ENCODE assay signal across 7 cellular contexts in genomic region chr7:156802214-156802613, GRCh38.
"Had no signal": no experiment of that assay in that cellular context is flagged by ENCODE, and none has a peak within 500 bp of the region (broad histone marks: within the 10 kb centered on the region; RNA-seq: fewer than 3 reads in every experiment).

No MANE protein-coding gene starts in this region.

- ATAC-seq: GM23338 had no signal

- H3K9me3 Mint-ChIP-seq: GM23338, H9 had no signal

- DNase-seq: H9, HCEC 1CT, KBM-7 had no signal

- FAIRE-seq: H1, H54, HTR-8/SVneo had no signal

- H3K4me2 ChIP-seq: GM23338 had no signal

- H3K4me3 ChIP-seq: GM23338 had no signal

- H2AFZ ChIP-seq: GM23338 had no signal

- H3K27ac Mint-ChIP-seq: GM23338 had no signal

- H3K4me3 Mint-ChIP-seq: GM23338 had no signal

- H3K4me1 Mint-ChIP-seq: H9 had no signal
